Comparison of ENCODE assay signal across 21 cellular contexts in genomic region chr5:35316611-35317307, GRCh38.
DNase-seq lines count a peak whose midpoint lies in the region; ATAC-seq and TF ChIP-seq lines count a peak whose summit lies in the region.
"Had no signal": no experiment of that assay in that cellular context is flagged by ENCODE, and none has a peak within 500 bp of the region (broad histone marks: within the 10 kb centered on the region; RNA-seq: fewer than 3 reads in every experiment).

No MANE protein-coding gene starts in this region.

- no peak for TF ChIP-seq CTCF in GM20000 (IDR thresholded peaks at IDR 0.05; ENCODE audit: extremely low read depth, missing control alignments)
- no peak for TF ChIP-seq CTCF in kidney epithelial cell (IDR thresholded peaks at IDR 0.05; ENCODE audit: insufficient read depth, low read length, poor library complexity, severe bottlenecking)

- H3K4me3 Mint-ChIP-seq in activated CD4-positive, alpha-beta T cell treated with anti-CD3 and anti-CD28 coated beads for 36 hours = no peak overlapping the region
- H3K4me3 Mint-ChIP-seq in activated CD4-positive, alpha-beta T cell treated with anti-CD3 and anti-CD28 coated beads, Interleukin-2, amount 10 ng/mL, durations not matched to agents 7 days and 5 days = no peak overlapping the region
- no peak overlapping the region for H3K4me3 Mint-ChIP-seq in activated T-cell treated with anti-CD3 and anti-CD28 coated beads, Interleukin-2, amount 50 U/mL, for 72 hours
- H3K4me3 Mint-ChIP-seq: naive B cell; stimulated activated memory B cell treated with anti-CD40 and anti-IgM and Interleukin-4, amounts not matched to agents 10 μg/mL and 1 μg/mL and 100 μg/mL, for 72 hours had no signal

- no peaks in the 10 kb centered on the region for H3K36me3 Mint-ChIP-seq in activated CD4-positive, alpha-beta T cell treated with anti-CD3 and anti-CD28 coated beads for 36 hours (ENCODE audit: low read depth)
- no peaks in the 10 kb centered on the region for H3K36me3 Mint-ChIP-seq in activated CD4-positive, alpha-beta T cell treated with anti-CD3 and anti-CD28 coated beads, Interleukin-2, amount 10 ng/mL, durations not matched to agents 7 days and 5 days (ENCODE audit: low read depth)
- peaks cover 0 to 9% of the 10 kb centered on the region in 2 donors for H3K36me3 Mint-ChIP-seq in activated T-cell treated with anti-CD3 and anti-CD28 coated beads, Interleukin-2, amount 50 U/mL, for 72 hours (ENCODE audit: insufficient read depth in 2 of 2)
- H3K36me3 Mint-ChIP-seq: naive B cell; stimulated activated memory B cell treated with anti-CD40 and anti-IgM and Interleukin-4, amounts not matched to agents 10 μg/mL and 1 μg/mL and 100 μg/mL, for 72 hours had no signal

- H3K27ac Mint-ChIP-seq in activated CD4-positive, alpha-beta T cell treated with anti-CD3 and anti-CD28 coated beads for 36 hours = no peak overlapping the region
- no peak overlapping the region for H3K27ac Mint-ChIP-seq in activated CD4-positive, alpha-beta T cell treated with anti-CD3 and anti-CD28 coated beads, Interleukin-2, amount 10 ng/mL, durations not matched to agents 7 days and 5 days
- H3K27ac Mint-ChIP-seq in activated T-cell treated with anti-CD3 and anti-CD28 coated beads, Interleukin-2, amount 50 U/mL, for 72 hours = no peak overlapping the region
- H3K27ac Mint-ChIP-seq: stimulated activated memory B cell treated with anti-CD40 and anti-IgM and Interleukin-4, amounts not matched to agents 10 μg/mL and 1 μg/mL and 100 μg/mL, for 72 hours had no signal

- H3K4me3 ChIP-seq in kidney epithelial cell (ENCODE audit: low read depth, low read length) = no peak overlapping the region
- H3K4me3 ChIP-seq: body of pancreas, lower lobe of right lung, ovary, upper lobe of left lung had no signal

- intact Hi-C loops in activated CD4-positive, alpha-beta T cell treated with anti-CD3 and anti-CD28 coated beads for 36 hours (cut with DNase I, micrococcal nuclease) = loop anchor here in 1 of 2 experiments (10.0 kb wide), 1 partner anchor 608 kb away; no protein-coding TSS in a partner anchor

- H3K27me3 Mint-ChIP-seq in activated CD4-positive, alpha-beta T cell treated with anti-CD3 and anti-CD28 coated beads for 36 hours = peaks cover 17% of the 10 kb centered on the region
- H3K27me3 Mint-ChIP-seq in activated CD4-positive, alpha-beta T cell treated with anti-CD3 and anti-CD28 coated beads, Interleukin-2, amount 10 ng/mL, durations not matched to agents 7 days and 5 days = peaks cover 7% of the 10 kb centered on the region
- peaks cover 23% of the 10 kb centered on the region for H3K27me3 Mint-ChIP-seq in activated T-cell treated with anti-CD3 and anti-CD28 coated beads, Interleukin-2, amount 50 U/mL, for 72 hours (ENCODE audit: low read depth)
- H3K27me3 Mint-ChIP-seq: stimulated activated memory B cell treated with anti-CD40 and anti-IgM and Interleukin-4, amounts not matched to agents 10 μg/mL and 1 μg/mL and 100 μg/mL, for 72 hours had no signal

- no peaks in the 10 kb centered on the region for H3K36me3 ChIP-seq in kidney epithelial cell (ENCODE audit: control insufficient read depth, insufficient read depth, low read length)
- H3K36me3 ChIP-seq: lower lobe of right lung, ovary, upper lobe of left lung had no signal

- CTCF ChIA-PET in activated CD4-positive, alpha-beta T cell treated with anti-CD3 and anti-CD28 coated beads for 36 hours (lab: Charles Lee) = interaction anchor here (1.3 kb wide), 1 partner anchor 9 kb away, joined by 3 read pairs; no protein-coding TSS in a partner anchor
- CTCF ChIA-PET in activated CD4-positive, alpha-beta T cell treated with anti-CD3 and anti-CD28 coated beads, Interleukin-2, amount 10 ng/mL, durations not matched to agents 7 days and 5 days (lab: Charles Lee) = no interaction called here

- H3K9me3 Mint-ChIP-seq in activated CD4-positive, alpha-beta T cell treated with anti-CD3 and anti-CD28 coated beads for 36 hours (ENCODE audit: low read depth) = peaks cover 3% of the 10 kb centered on the region
- peaks cover 3% of the 10 kb centered on the region for H3K9me3 Mint-ChIP-seq in activated CD4-positive, alpha-beta T cell treated with anti-CD3 and anti-CD28 coated beads, Interleukin-2, amount 10 ng/mL, durations not matched to agents 7 days and 5 days
- peaks cover 2 to 7% of the 10 kb centered on the region in 2 donors for H3K9me3 Mint-ChIP-seq in activated T-cell treated with anti-CD3 and anti-CD28 coated beads, Interleukin-2, amount 50 U/mL, for 72 hours
- H3K9me3 Mint-ChIP-seq: stimulated activated memory B cell treated with anti-CD40 and anti-IgM and Interleukin-4, amounts not matched to agents 10 μg/mL and 1 μg/mL and 100 μg/mL, for 72 hours had no signal

- POLR2A ChIA-PET in activated CD4-positive, alpha-beta T cell treated with anti-CD3 and anti-CD28 coated beads for 36 hours (lab: Charles Lee) = no interaction called here
- POLR2A ChIA-PET in activated CD4-positive, alpha-beta T cell treated with anti-CD3 and anti-CD28 coated beads, Interleukin-2, amount 10 ng/mL, durations not matched to agents 7 days and 5 days (lab: Charles Lee) = no interaction called here

- no peaks in the 10 kb centered on the region for H3K27me3 ChIP-seq in kidney epithelial cell (ENCODE audit: control insufficient read depth, insufficient read depth, low read length)
- H3K27me3 ChIP-seq: body of pancreas, ovary, upper lobe of left lung had no signal

- DNase-seq in activated CD4-positive, alpha-beta T cell treated with anti-CD3 and anti-CD28 coated beads for 36 hours = peak; percentile 56
- DNase-seq in activated CD4-positive, alpha-beta T cell treated with anti-CD3 and anti-CD28 coated beads, Interleukin-2, amount 10 ng/mL, durations not matched to agents 7 days and 5 days = no peak
- DNase-seq in GM20000 (ENCODE audit: low spot score) = peak; percentile 8
- DNase-seq in activated T-cell treated with anti-CD3 and anti-CD28 coated beads, Interleukin-2, amount 50 U/mL, for 72 hours = peak; percentile 31 to 42
- DNase-seq in kidney epithelial cell (ENCODE audit: low read depth) = peak; percentile 18
- DNase-seq in NCI-H2196 treated with DMSO at 0.1 percent for 48 hours (lab: John Stamatoyannopoulos, UW; ENCODE audit: unreplicated experiment) = no peak
- DNase-seq in activated CD8-positive, alpha-beta memory T cell treated with anti-CD3 and anti-CD28 coated beads, Interleukin-2, amount 50 U/mL, for 4 hours = no peak
- DNase-seq: activated naive CD4-positive, alpha-beta T cell treated with anti-CD3 and anti-CD28 coated beads, Interleukin-2, amount 50 U/mL, for 16 hours; body of pancreas; C1 segment of cervical spinal cord; cortex of kidney; lower lobe of right lung; naive B cell; NCI-H1105; NCI-H82; ovary; SW 1271; upper lobe of left lung had no signal

- ATAC-seq in activated CD4-positive, alpha-beta T cell treated with anti-CD3 and anti-CD28 coated beads for 36 hours = peak; percentile 47
- peak; percentile 64 to 71 for ATAC-seq in activated T-cell treated with anti-CD3 and anti-CD28 coated beads, Interleukin-2, amount 50 U/mL, for 72 hours (replicated peaks in 1 of 2)
- no peak for ATAC-seq in GM19328 (IDR thresholded peaks at IDR 0.05; ENCODE audit: unreplicated experiment)
- ATAC-seq: body of pancreas; HCT116; lower lobe of right lung; stimulated activated memory B cell treated with anti-CD40 and anti-IgM and Interleukin-4, amounts not matched to agents 10 μg/mL and 1 μg/mL and 100 μg/mL, for 72 hours had no signal

- H3K4me1 Mint-ChIP-seq in activated CD4-positive, alpha-beta T cell treated with anti-CD3 and anti-CD28 coated beads for 36 hours = peaks cover 30% of the 10 kb centered on the region
- peaks cover 8% of the 10 kb centered on the region for H3K4me1 Mint-ChIP-seq in activated CD4-positive, alpha-beta T cell treated with anti-CD3 and anti-CD28 coated beads, Interleukin-2, amount 10 ng/mL, durations not matched to agents 7 days and 5 days
- H3K4me1 Mint-ChIP-seq in activated T-cell treated with anti-CD3 and anti-CD28 coated beads, Interleukin-2, amount 50 U/mL, for 72 hours (ENCODE audit: low read depth) = peaks cover 41% of the 10 kb centered on the region

Comparison
In these comparisons a context has a peak if more than half of its experiments do, and no peak if none do; other contexts are left out.
1. DNase-seq: peak in activated CD4-positive, alpha-beta T cell treated with anti-CD3 and anti-CD28 coated beads for 36 hours (single experiment), GM20000 (single experiment), activated T-cell treated with anti-CD3 and anti-CD28 coated beads, Interleukin-2, amount 50 U/mL, for 72 hours (2 of 2) and kidney epithelial cell (single experiment); none in activated CD4-positive, alpha-beta T cell treated with anti-CD3 and anti-CD28 coated beads, Interleukin-2, amount 10 ng/mL, durations not matched to agents 7 days and 5 days (single experiment), NCI-H2196 treated with DMSO at 0.1 percent for 48 hours (single experiment) and activated CD8-positive, alpha-beta memory T cell treated with anti-CD3 and anti-CD28 coated beads, Interleukin-2, amount 50 U/mL, for 4 hours (single experiment).